In the genomic region with DNA sequence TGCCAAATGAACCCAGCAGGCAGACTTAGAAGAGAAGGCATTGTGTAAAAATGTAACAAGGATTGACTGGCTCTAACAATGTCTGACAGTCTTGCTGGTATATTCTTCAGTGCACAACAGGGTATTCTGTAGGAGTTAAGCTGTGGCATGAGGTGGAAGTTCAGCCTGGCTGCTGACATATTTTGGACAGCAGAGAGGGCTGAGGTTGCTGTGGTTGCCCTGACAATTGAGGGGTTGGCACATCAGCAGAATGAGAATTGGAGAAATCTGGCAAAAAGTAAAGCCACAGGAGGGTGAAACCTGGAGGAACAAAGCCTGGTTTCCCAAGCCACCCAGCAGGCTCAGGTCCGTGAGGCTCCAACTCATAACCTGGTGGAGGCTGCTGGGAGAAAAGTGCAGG, we compare ENCODE assay signal across 20 cellular contexts.
"Had no signal": no experiment of that assay in that cellular context is flagged by ENCODE, and none has a peak within 500 bp of the region (broad histone marks: within the 10 kb centered on the region; RNA-seq: fewer than 3 reads in every experiment).

No MANE protein-coding gene starts in this region.

- H3K4me2 ChIP-seq: hepatocyte had no signal

- H3K9me3 ChIP-seq: esophagus squamous epithelium, left ventricle myocardium inferior, testis, tibial nerve, upper lobe of right lung, vagina had no signal

- H3K4me1 Mint-ChIP-seq: neural crest cell; stimulated activated naive CD8-positive, alpha-beta T cell treated with anti-CD3 and anti-CD28 coated beads, Interleukin-15, amount 100 ng/mL, for 72 hours had no signal

- H3K27me3 ChIP-seq: esophagus squamous epithelium, foreskin keratinocyte, hepatocyte, testis, tibial nerve, upper lobe of right lung, vagina had no signal

- H2AFZ ChIP-seq: hepatocyte had no signal

- H3K4me1 ChIP-seq: esophagus squamous epithelium, foreskin keratinocyte, tibial nerve, upper lobe of right lung had no signal

- H3K27ac Mint-ChIP-seq: stimulated activated naive B cell treated with anti-CD40 and anti-IgM and Interleukin-4, amounts not matched to agents 10 μg/mL and 1 μg/mL and 100 μg/mL, for 72 hours had no signal

- DNase-seq: esophagus squamous epithelium; foreskin keratinocyte; kidney; left cardiac atrium; left ventricle myocardium inferior; mesendoderm; naive B cell; right cardiac atrium; small intestine; stimulated activated CD4-positive, alpha-beta T cell treated with anti-CD3 and anti-CD28 coated beads, Interleukin-4, amount 100 ng/mL, for 1 hour; stimulated activated CD8-positive, alpha-beta memory T cell treated with anti-CD3 and anti-CD28 coated beads, Interleukin-4, amount 100 ng/mL, for 48 hours; stimulated activated naive B cell treated with anti-CD40 and anti-IgM and Interleukin-4, amounts not matched to agents 10 μg/mL and 1 μg/mL and 100 μg/mL, for 72 hours; stimulated activated naive CD8-positive, alpha-beta T cell treated with anti-CD3 and anti-CD28 coated beads, Interleukin-15, amount 100 ng/mL, for 72 hours; testis; upper lobe of right lung had no signal

- H3K4me3 ChIP-seq: esophagus squamous epithelium, hepatocyte, left ventricle myocardium inferior, lung, testis, tibial nerve, upper lobe of right lung, vagina had no signal

- H3K27me3 Mint-ChIP-seq: naive B cell; stimulated activated naive B cell treated with anti-CD40 and anti-IgM and Interleukin-4, amounts not matched to agents 10 μg/mL and 1 μg/mL and 100 μg/mL, for 72 hours; stimulated activated naive CD8-positive, alpha-beta T cell treated with anti-CD3 and anti-CD28 coated beads, Interleukin-15, amount 100 ng/mL, for 72 hours had no signal

- H3K79me2 ChIP-seq: hepatocyte had no signal

- ATAC-seq: left cardiac atrium; right cardiac atrium; stimulated activated naive B cell treated with anti-CD40 and anti-IgM and Interleukin-4, amounts not matched to agents 10 μg/mL and 1 μg/mL and 100 μg/mL, for 72 hours; stimulated activated naive CD8-positive, alpha-beta T cell treated with anti-CD3 and anti-CD28 coated beads, Interleukin-15, amount 100 ng/mL, for 72 hours; upper lobe of right lung had no signal

- H3K9me3 Mint-ChIP-seq: naive B cell; neural crest cell; stimulated activated naive B cell treated with anti-CD40 and anti-IgM and Interleukin-4, amounts not matched to agents 10 μg/mL and 1 μg/mL and 100 μg/mL, for 72 hours; stimulated activated naive CD8-positive, alpha-beta T cell treated with anti-CD3 and anti-CD28 coated beads, Interleukin-15, amount 100 ng/mL, for 72 hours had no signal

- H3K27ac ChIP-seq: esophagus squamous epithelium, foreskin keratinocyte, hepatocyte, left ventricle myocardium inferior, testis, tibial nerve, upper lobe of right lung, vagina had no signal

- H3K36me3 ChIP-seq: esophagus squamous epithelium, left ventricle myocardium inferior, tibial nerve, upper lobe of right lung, vagina had no signal

- H3K4me3 Mint-ChIP-seq: naive B cell; neural crest cell; stimulated activated naive B cell treated with anti-CD40 and anti-IgM and Interleukin-4, amounts not matched to agents 10 μg/mL and 1 μg/mL and 100 μg/mL, for 72 hours; stimulated activated naive CD8-positive, alpha-beta T cell treated with anti-CD3 and anti-CD28 coated beads, Interleukin-15, amount 100 ng/mL, for 72 hours had no signal
